ENCODE assay signal across 8 cellular contexts in the genomic region with DNA sequence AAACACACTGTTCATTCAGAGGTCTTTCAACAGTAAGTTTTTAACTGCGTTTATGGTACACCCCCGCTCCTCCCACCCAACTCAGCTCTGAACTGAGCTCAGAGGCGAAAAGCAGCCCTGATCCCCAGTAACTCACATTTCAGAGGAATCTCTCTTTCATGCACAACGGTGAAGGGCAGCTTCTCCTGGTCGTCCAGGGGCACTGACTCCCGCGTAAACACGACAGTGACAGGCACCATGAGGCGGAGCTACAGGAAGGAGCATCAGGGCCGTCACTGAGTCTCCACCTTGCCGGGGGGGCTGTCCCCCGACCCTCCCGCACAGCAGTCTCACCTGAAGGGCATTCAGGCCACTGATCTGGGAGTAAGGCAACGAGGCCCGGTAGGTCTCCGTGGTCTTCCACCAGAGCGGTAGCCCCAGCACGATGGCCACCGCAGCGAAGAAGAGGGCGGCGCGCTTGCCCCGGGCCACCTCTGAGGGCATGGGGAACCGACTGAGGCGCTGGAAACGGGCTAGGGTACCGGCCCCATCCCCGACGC. TPM values are rescaled to one million over a fixed set of nuclear protein-coding genes. Genes with fewer than 3 reads are reported as not detected.
DNase-seq lines count a peak whose midpoint lies in the region; TF ChIP-seq lines count a peak whose summit lies in the region.

No MANE protein-coding gene starts in this region.

- no peaks in the 10 kb centered on the region for H3K4me1 ChIP-seq in H9 (ENCODE audit: insufficient read depth, low read length)
- H3K4me1 ChIP-seq in mucosa of rectum (ENCODE audit: control insufficient read depth in 2 of 2, insufficient read depth in 2 of 2, low read length in 2 of 2): peaks cover 13 to 22% of the 10 kb centered on the region in 2 donors
- H3K4me1 ChIP-seq in testis: peaks cover 19% of the 10 kb centered on the region

- H2BK20ac ChIP-seq in H9 (ENCODE audit: low read depth, low read length, poor library complexity, severe bottlenecking): no peak overlapping the region

- H3K36me3 ChIP-seq in mucosa of rectum (ENCODE audit: control insufficient read depth in 2 of 2, insufficient read depth in 2 of 2, low read length in 2 of 2) (peaks cover 0 to 7% of the 10 kb centered on the region in 2 donors), testis (ENCODE audit: low read depth, missing control alignments) (no peaks in the 10 kb centered on the region)

- H3K36me3 Mint-ChIP-seq in H9 (ENCODE audit: insufficient read depth in 1 of 3, low read depth in 3 of 3): peaks cover 11 to 28% (median 24%) of the 10 kb centered on the region in 3 experiments; a peak in 6 of 7 replicates
- H3K36me3 Mint-ChIP-seq in activated CD4-positive, alpha-beta T cell treated with anti-CD3 and anti-CD28 coated beads, Interleukin-2, amount 10 ng/mL, durations not matched to agents 24 days and 14 days (ENCODE audit: low read depth): peaks cover 49% of the 10 kb centered on the region

- H3K4me3 ChIP-seq in GM08714 (ENCODE audit: low read length) (peak overlapping the region; percentile 89), mucosa of rectum (ENCODE audit: low read length in 2 of 2) (peak overlapping the region; percentile 85 to 96), testis (peak overlapping the region; percentile 72 to 90)

- H4K5ac ChIP-seq in H9 (ENCODE audit: insufficient read length, low read depth, low read length): no peak overlapping the region

- H3K9ac ChIP-seq in H9 (ENCODE audit: extremely low read depth, insufficient read length, low read length) (peak overlapping the region; percentile 18), mucosa of rectum (ENCODE audit: low read depth in 1 of 2, low read length in 2 of 2) (peak overlapping the region; percentile 84 to 95)

- no peak overlapping the region for H3T11ph ChIP-seq in H9 (ENCODE audit: low read length)

- no peak overlapping the region for H3K18ac ChIP-seq in H9 (ENCODE audit: insufficient read length, low read depth, low read length)

- H3K4me1 Mint-ChIP-seq in H9: peaks cover 13 to 26% of the 10 kb centered on the region in 2 experiments
- peaks cover 47% of the 10 kb centered on the region for H3K4me1 Mint-ChIP-seq in activated CD4-positive, alpha-beta T cell treated with anti-CD3 and anti-CD28 coated beads, Interleukin-2, amount 10 ng/mL, durations not matched to agents 24 days and 14 days

- H3K14ac ChIP-seq in H9 (ENCODE audit: insufficient read depth, low read length): no peak overlapping the region; the same call in 1 of the 2 replicates

- H3K27me3 Mint-ChIP-seq in H9 (ENCODE audit: low read depth): peaks cover 7% of the 10 kb centered on the region
- H3K27me3 Mint-ChIP-seq in activated CD4-positive, alpha-beta T cell treated with anti-CD3 and anti-CD28 coated beads, Interleukin-2, amount 10 ng/mL, durations not matched to agents 24 days and 14 days: no peaks in the 10 kb centered on the region

- no peak overlapping the region for H3K56ac ChIP-seq in H9 (ENCODE audit: insufficient read length, low read depth, low read length)

- H3K27me3 ChIP-seq in H9 (ENCODE audit: insufficient read depth, low read length): no peaks in the 10 kb centered on the region
- no peaks in the 10 kb centered on the region for H3K27me3 ChIP-seq in mucosa of rectum (ENCODE audit: control insufficient read depth in 2 of 2, insufficient read depth in 2 of 2, low read length in 2 of 2)
- no peaks in the 10 kb centered on the region for H3K27me3 ChIP-seq in testis

- no peak overlapping the region for H2AK5ac ChIP-seq in H9 (ENCODE audit: insufficient read length, low read length)

- peak overlapping the region; percentile 91 for H3K4me2 ChIP-seq in H9 (ENCODE audit: insufficient read depth, insufficient read length, low read length)

- peaks cover 11% of the 10 kb centered on the region for H3K23me2 ChIP-seq in H9 (ENCODE audit: insufficient read length, low read depth, low read length, poor library complexity, severe bottlenecking)

- intact Hi-C loops in activated CD4-positive, alpha-beta T cell treated with anti-CD3 and anti-CD28 coated beads, Interleukin-2, amount 10 ng/mL, durations not matched to agents 24 days and 14 days (cut with micrococcal nuclease): loop anchor here (1.0 kb wide), 2 partner anchors 18 to 29 kb away; partner anchors contain the start of genes SPAG5 and UNC119
- intact Hi-C loops in testis (cut with DNase I; ENCODE audit: low total_unique reads): no loop called here

- no CpG with 5 or more reads among the region's 30 CpGs for WGBS in H9 (ENCODE audit: extremely low coverage, insufficient read length, low lambda C conversion rate)
- 1 to 3% methylated on average over 9 to 30 of the region's 30 CpGs for WGBS in testis, 2 donors

- H2AFZ ChIP-seq in H9 (ENCODE audit: low read length): no peak overlapping the region

- H3K79me2 ChIP-seq in H9 (ENCODE audit: insufficient read depth, low read length): no peaks in the 10 kb centered on the region

- H2BK12ac ChIP-seq in H9 (ENCODE audit: insufficient read length, low read depth, low read length): no peak overlapping the region

- no peak for TF ChIP-seq CTCF in H9 (conservative IDR thresholded peaks at IDR 0.05)
- no peak for TF ChIP-seq CTCF in testis (IDR thresholded peaks at IDR 0.05)

- no peak overlapping the region for H4K91ac ChIP-seq in H9 (ENCODE audit: insufficient read length, low read depth, low read length)

- no peak for TF ChIP-seq POLR2A in testis (IDR thresholded peaks at IDR 0.05)

- H3K23ac ChIP-seq in H9 (ENCODE audit: insufficient read length, low read depth, low read length): no peak overlapping the region

- no peak overlapping the region for H2BK120ac ChIP-seq in H9 (ENCODE audit: low read depth, low read length, poor library complexity, severe bottlenecking)

- no peak overlapping the region for H4K8ac ChIP-seq in H9 (replicated peaks; ENCODE audit: insufficient read length, low read depth, low read length)

- H2BK15ac ChIP-seq in H9 (ENCODE audit: low read depth, low read length): no peak overlapping the region

- H3K4me3 Mint-ChIP-seq in H9: peak overlapping the region; percentile 92 to 97
- peak overlapping the region; percentile 92 for H3K4me3 Mint-ChIP-seq in activated CD4-positive, alpha-beta T cell treated with anti-CD3 and anti-CD28 coated beads, Interleukin-2, amount 10 ng/mL, durations not matched to agents 24 days and 14 days

- peak overlapping the region in 2 of 3 experiments; percentile 20 to 93; a peak in 3 of 7 replicates for H3K27ac Mint-ChIP-seq in H9
- H3K27ac Mint-ChIP-seq in activated CD4-positive, alpha-beta T cell treated with anti-CD3 and anti-CD28 coated beads, Interleukin-2, amount 10 ng/mL, durations not matched to agents 24 days and 14 days: peak overlapping the region; percentile 94

- H3K4ac ChIP-seq in H9 (ENCODE audit: low read depth, low read length): no peak overlapping the region

- H4K20me1 ChIP-seq in H9 (ENCODE audit: control insufficient read depth, insufficient read depth, insufficient read length): no peaks in the 10 kb centered on the region

- H3K9me3 ChIP-seq in H9 (ENCODE audit: control insufficient read depth, low read depth, low read length) (no peaks in the 10 kb centered on the region), mucosa of rectum (ENCODE audit: control insufficient read depth in 2 of 2, low read length in 2 of 2) (no peaks in the 10 kb centered on the region), testis (no peaks in the 10 kb centered on the region)

- H3K27ac ChIP-seq in H9 (ENCODE audit: insufficient read length, low read depth, low read length): no peak overlapping the region
- H3K27ac ChIP-seq in mucosa of rectum (ENCODE audit: low read depth in 2 of 2, low read length in 2 of 2): peak overlapping the region; percentile 81 to 83
- H3K27ac ChIP-seq in testis: peak overlapping the region; percentile 71 to 82

- no peak overlapping the region for H2BK5ac ChIP-seq in H9 (ENCODE audit: insufficient read length, low read length)

- no peaks in the 10 kb centered on the region for H3K9me3 Mint-ChIP-seq in H9
- no peaks in the 10 kb centered on the region for H3K9me3 Mint-ChIP-seq in activated CD4-positive, alpha-beta T cell treated with anti-CD3 and anti-CD28 coated beads, Interleukin-2, amount 10 ng/mL, durations not matched to agents 24 days and 14 days

- H3K79me1 ChIP-seq in H9 (ENCODE audit: insufficient read depth, low read depth, low read length, poor library complexity, severe bottlenecking): no peaks in the 10 kb centered on the region

- DNase-seq in H9: peak; percentile 80
- DNase-seq in NCI-H1092 (lab: John Stamatoyannopoulos, UW): peak; percentile 26
- peak; percentile 88 for DNase-seq in activated CD4-positive, alpha-beta T cell treated with anti-CD3 and anti-CD28 coated beads, Interleukin-2, amount 10 ng/mL, durations not matched to agents 24 days and 14 days
- peak; percentile 50 for DNase-seq in effector CD4-positive, alpha-beta T cell
- DNase-seq in testis: peak; percentile 74
- DNase-seq in MV-4-11 (lab: John Stamatoyannopoulos, UW): no peak

RNA-seq across cellular contexts. Expression of gene PIGS, which starts 0.5 kb away (rescaled TPM):
- 40.3 and 45.8 TPM in 2 replicates for total RNA-seq in H9 (2021)
- total RNA-seq in activated CD4-positive, alpha-beta T cell treated with anti-CD3 and anti-CD28 coated beads, Interleukin-2, amount 10 ng/mL, durations not matched to agents 24 days and 14 days: 65.8 and 70.9 TPM in 2 replicates
- 100 to 1,000 TPM in 1 of 2 donors, 10 to 100 TPM in 1; 92.4 to 124 TPM for total RNA-seq in testis
- polyA plus RNA-seq in testis (ENCODE audit: insufficient read depth, low read depth, low replicate concordance): 57.7 TPM

RNA-seq across cellular contexts. Expression of gene ALDOC, which starts 5.9 kb away (rescaled TPM):
- total RNA-seq in H9 (2021): 53.2 and 58.0 TPM in 2 replicates
- total RNA-seq in activated CD4-positive, alpha-beta T cell treated with anti-CD3 and anti-CD28 coated beads, Interleukin-2, amount 10 ng/mL, durations not matched to agents 24 days and 14 days: 70.2 and 72.9 TPM in 2 replicates
- 10 to 100 TPM; 30.7 to 65.8 TPM for total RNA-seq in testis
- polyA plus RNA-seq in testis (ENCODE audit: insufficient read depth, low read depth, low replicate concordance): 29.2 TPM

RNA-seq across cellular contexts. Expression of gene UNC119, which starts 18.4 kb away (rescaled TPM):
- total RNA-seq in H9 (2021): 36.9 and 38.3 TPM in 2 replicates
- 59.8 and 60.2 TPM in 2 replicates for total RNA-seq in activated CD4-positive, alpha-beta T cell treated with anti-CD3 and anti-CD28 coated beads, Interleukin-2, amount 10 ng/mL, durations not matched to agents 24 days and 14 days
- total RNA-seq in testis: 100 to 1,000 TPM; 175 to 180 TPM
- 94.9 TPM for polyA plus RNA-seq in testis (ENCODE audit: insufficient read depth, low read depth, low replicate concordance)

RNA-seq across cellular contexts. Expression of gene SPAG5, which starts 28.0 kb away (rescaled TPM):
- 114 and 122 TPM in 2 replicates for total RNA-seq in H9 (2021)
- 89.6 and 91.3 TPM in 2 replicates for total RNA-seq in activated CD4-positive, alpha-beta T cell treated with anti-CD3 and anti-CD28 coated beads, Interleukin-2, amount 10 ng/mL, durations not matched to agents 24 days and 14 days
- 100 to 1,000 TPM in 1 of 2 donors, 10 to 100 TPM in 1; 79.4 to 116 TPM for total RNA-seq in testis
- 232 TPM for polyA plus RNA-seq in testis (ENCODE audit: insufficient read depth, low read depth, low replicate concordance)

RNA-seq across cellular contexts. Expression of gene RSKR, which starts 43.2 kb away (rescaled TPM):
- total RNA-seq in H9 (2021): 25.2 and 25.8 TPM in 2 replicates
- 40.8 and 43.8 TPM in 2 replicates for total RNA-seq in activated CD4-positive, alpha-beta T cell treated with anti-CD3 and anti-CD28 coated beads, Interleukin-2, amount 10 ng/mL, durations not matched to agents 24 days and 14 days
- total RNA-seq in testis: 10 to 100 TPM; 38.0 to 41.7 TPM
- 18.1 TPM for polyA plus RNA-seq in testis (ENCODE audit: insufficient read depth, low read depth, low replicate concordance)
